ENCODE assay signal across 8 cellular contexts in genomic region chr4:5707366-5708133, GRCh38. TPM values are rescaled to one million over a fixed set of nuclear protein-coding genes. Genes with fewer than 3 reads are reported as not detected.
DNase-seq lines count a peak whose midpoint lies in the region; ATAC-seq and TF ChIP-seq lines count a peak whose summit lies in the region.

No MANE protein-coding gene starts in this region.

- H4K20me1 ChIP-seq in GM23338 (replicated peaks; ENCODE audit: insufficient read depth) = no peaks in the 10 kb centered on the region; the same call in 1 of the 2 replicates

- peak overlapping the region; percentile 99 for H2AFZ ChIP-seq in GM23338

- H3K27me3 ChIP-seq in GM23338 (ENCODE audit: insufficient read depth) = peaks cover 23% of the 10 kb centered on the region
- no peaks in the 10 kb centered on the region for H3K27me3 ChIP-seq in adipocyte (replicated peaks; ENCODE audit: control insufficient read depth, insufficient read depth, low read length)
- H3K27me3 ChIP-seq in iPS-15b (ENCODE audit: control insufficient read depth, insufficient read depth, low read length) = peaks cover 24% of the 10 kb centered on the region
- peaks cover 18 to 33% (median 26%) of the 10 kb centered on the region in 3 donors for H3K27me3 ChIP-seq in skeletal muscle tissue (ENCODE audit: control insufficient read depth in 3 of 3, insufficient read depth in 3 of 3, low read length in 3 of 3)

- H3K9ac ChIP-seq in adipocyte (ENCODE audit: low read length) = peak overlapping the region; percentile 93
- peak overlapping the region; percentile 26 for H3K9ac ChIP-seq in iPS-15b (ENCODE audit: low read depth, low read length)
- H3K9ac ChIP-seq in skeletal muscle tissue (ENCODE audit: low read depth in 1 of 3, low read length in 3 of 3) = peak overlapping the region; percentile 50 to 62 (median 57)

- H3K27me3 Mint-ChIP-seq in GM23338 (ENCODE audit: insufficient read depth, low read depth, poor library complexity) = peaks cover 33% of the 10 kb centered on the region

- no peak for TF ChIP-seq CTCF in GM23338 (conservative IDR thresholded peaks at IDR 0.05; ENCODE audit: low read depth in 2 of 2)

- ATAC-seq in GM23338 = no peak
- ATAC-seq in HG03432 (IDR thresholded peaks at IDR 0.05; ENCODE audit: unreplicated experiment) = no peak
- no peak for ATAC-seq in GM21526 (IDR thresholded peaks at IDR 0.05; ENCODE audit: low FRiP score, unreplicated experiment)
- ATAC-seq in HG03439 (IDR thresholded peaks at IDR 0.05; ENCODE audit: unreplicated experiment) = no peak

- H3K4me3 ChIP-seq in GM23338 (peak overlapping the region; percentile 76), adipocyte (ENCODE audit: low read length) (peak overlapping the region; percentile 92), iPS-15b (ENCODE audit: low read depth, low read length) (peak overlapping the region; percentile 76), skeletal muscle tissue (ENCODE audit: low read length in 3 of 3) (peak overlapping the region; percentile 56 to 71 (median 69))

- H3K36me3 Mint-ChIP-seq in GM23338 (ENCODE audit: low read depth) = peaks cover 24% of the 10 kb centered on the region

- H3K79me2 ChIP-seq in GM23338 (replicated peaks; ENCODE audit: insufficient read depth) = 0 out of 2 replicates have a peak, but pooled peaks cover 5% of the 10 kb centered on the region

- peaks cover 24% of the 10 kb centered on the region for H3K4me1 Mint-ChIP-seq in GM23338

- peak overlapping the region; percentile 69 for H3K4me3 Mint-ChIP-seq in GM23338

- H3K9me3 ChIP-seq in adipocyte (ENCODE audit: control insufficient read depth, low read length) (no peaks in the 10 kb centered on the region), iPS-15b (ENCODE audit: control insufficient read depth, insufficient read depth, low read length) (no peaks in the 10 kb centered on the region), skeletal muscle tissue (ENCODE audit: control insufficient read depth in 3 of 3, low read length in 3 of 3) (no peaks in the 10 kb centered on the region)

- no peaks in the 10 kb centered on the region for H3F3A ChIP-seq in GM23338 (replicated peaks; ENCODE audit: low read depth)

- DNase-seq in GM23338 (ENCODE audit: low spot score) (no peak), adipocyte (ENCODE audit: low read depth) (no peak), NCI-H69 (lab: John Stamatoyannopoulos, UW) (no peak)

- H3K27ac Mint-ChIP-seq in GM23338 = no peak overlapping the region

- H3K36me3 ChIP-seq in GM23338 (ENCODE audit: insufficient read depth) (no peaks in the 10 kb centered on the region; the same call in 1 of the 2 replicates), adipocyte (ENCODE audit: control insufficient read depth, insufficient read depth, low read length, severe bottlenecking) (peaks cover 7% of the 10 kb centered on the region), iPS-15b (ENCODE audit: control insufficient read depth, insufficient read depth, low read length) (peaks cover 5% of the 10 kb centered on the region), skeletal muscle tissue (ENCODE audit: control insufficient read depth in 3 of 3, insufficient read depth in 3 of 3, low read length in 3 of 3) (no peaks in the 10 kb centered on the region)

- peak overlapping the region; percentile 88 for H3K4me2 ChIP-seq in GM23338

- H3K9me2 ChIP-seq in GM23338 (ENCODE audit: insufficient read depth) = no peaks in the 10 kb centered on the region

- no peak overlapping the region for H3K27ac ChIP-seq in GM23338 (ENCODE audit: low read depth)
- no peak overlapping the region for H3K27ac ChIP-seq in skeletal muscle tissue (ENCODE audit: low read depth, low read length)

- H3K4me1 ChIP-seq in GM23338 (ENCODE audit: insufficient read depth) (peaks cover 8% of the 10 kb centered on the region; the same call in 1 of the 2 replicates), adipocyte (ENCODE audit: control insufficient read depth, insufficient read depth, low read length) (peaks cover 55% of the 10 kb centered on the region), iPS-15b (ENCODE audit: control insufficient read depth, insufficient read depth, low read length) (peaks cover 5% of the 10 kb centered on the region), skeletal muscle tissue (ENCODE audit: control insufficient read depth in 3 of 3, insufficient read depth in 3 of 3, low read length in 3 of 3) (peaks cover 18 to 21% (median 19%) of the 10 kb centered on the region in 3 donors)

- H3K9me3 Mint-ChIP-seq in GM23338 = peaks cover 22% of the 10 kb centered on the region

TF ChIP-seq in GM23338, 12 proteins besides CTCF, POLR2A, EP300 and RAD21 (continues in another document):
- no peak for TF ChIP-seq JUNB (IDR thresholded peaks at IDR 0.05; ENCODE audit: unreplicated experiment)
- TF ChIP-seq CREB1 (CRISPR knock-in tag; IDR thresholded peaks at IDR 0.05; ENCODE audit: low read depth) = no peak
- no peak for TF ChIP-seq STAT1 (IDR thresholded peaks at IDR 0.05; ENCODE audit: unreplicated experiment)
- no peak for TF ChIP-seq EZH2 (IDR thresholded peaks at IDR 0.05; ENCODE audit: low read depth, unreplicated experiment)
- no peak for TF ChIP-seq REST (IDR thresholded peaks at IDR 0.05; ENCODE audit: unreplicated experiment)
- no peak for TF ChIP-seq EZH2phosphoT487 (IDR thresholded peaks at IDR 0.05; ENCODE audit: unreplicated experiment)

RNA-seq across cellular contexts. Expression of gene EVC2, which starts 0.8 kb away (rescaled TPM):
- total RNA-seq in GM23338 (2014; rRNA removed; shearing (Covaris generic)) = 6.8 and 11.5 TPM in 2 replicates
- 3.4 TPM in 2 replicates for polyA plus RNA-seq in GM23338 (2016; fragmentation: Nextera tagmentation; extraction: Ambion mirVana)
- total RNA-seq in skeletal muscle tissue = 5.2 TPM

RNA-seq across cellular contexts. Expression of gene EVC, which starts 3.5 kb away (rescaled TPM):
- total RNA-seq in GM23338 (2014; rRNA removed; shearing (Covaris generic)) = 12.8 and 31.0 TPM in 2 replicates
- polyA plus RNA-seq in GM23338 (2016; fragmentation: Nextera tagmentation; extraction: Ambion mirVana) = 1.7 and 2.2 TPM in 2 replicates
- 19.8 TPM for total RNA-seq in skeletal muscle tissue

Comparison
In these comparisons a context has a peak if more than half of its experiments do, and no peak if none do; other contexts are left out.
1. H3K9ac ChIP-seq: peak in every context shown above with its lines; median percentile 93 in adipocyte; 57 in skeletal muscle tissue; 26 in iPS-15b.